8 cellular contexts compared by ENCODE assay signal in the genomic region with DNA sequence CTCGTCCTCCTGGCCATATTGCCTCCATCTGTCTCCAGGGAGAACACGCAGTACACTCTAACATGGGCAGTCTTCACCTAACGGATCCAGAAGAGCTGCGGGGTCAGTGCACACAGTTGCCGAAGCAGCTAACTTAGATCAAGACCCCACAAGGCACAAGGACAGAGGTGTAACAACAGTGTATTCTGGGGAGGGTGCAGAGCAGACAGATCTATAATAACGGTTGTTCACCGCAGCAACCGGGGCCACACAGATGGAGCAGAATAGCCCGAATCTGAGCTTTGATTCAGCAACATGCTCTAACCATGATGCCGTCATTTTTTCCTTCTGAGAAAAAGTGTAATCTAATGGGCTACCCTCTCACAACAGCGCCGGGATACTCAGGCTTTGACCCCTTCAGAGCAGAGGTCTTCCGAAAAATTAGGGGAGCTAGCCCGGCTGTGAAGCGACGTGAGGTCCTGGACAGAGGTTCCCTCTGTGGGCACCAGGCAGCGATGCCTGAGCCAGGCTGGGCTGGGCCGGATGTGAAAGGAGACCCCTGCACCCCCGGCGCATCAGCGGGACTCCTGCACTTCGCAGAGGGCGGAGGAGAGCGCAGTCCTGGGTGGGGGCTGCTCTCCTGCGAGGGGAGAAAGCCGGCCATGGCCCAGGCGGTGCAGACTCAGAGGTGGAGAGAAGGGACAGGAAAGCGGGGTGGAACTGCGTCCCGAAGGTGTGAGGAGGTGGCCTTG. TPM values are rescaled to one million over a fixed set of nuclear protein-coding genes. Genes with fewer than 3 reads are reported as not detected.
A peak's percentile ranks its signal among the peaks of the same experiment; 100 is the strongest.
DNase-seq lines count a peak whose midpoint lies in the region; ATAC-seq and TF ChIP-seq lines count a peak whose summit lies in the region.

No MANE protein-coding gene starts in this region.

- H3K4me2 ChIP-seq in GM23248 (ENCODE audit: unreplicated experiment) = peak overlapping the region; percentile 95

- no peaks in the 10 kb centered on the region for H4K20me1 ChIP-seq in GM23248 (ENCODE audit: insufficient read depth)

- peak overlapping the region; percentile 97 for H2AFZ ChIP-seq in GM23248

- CTCF ChIA-PET in CD8-positive, alpha-beta memory T cell (lab: Charles Lee) = interaction anchor here (1.0 to 2.2 kb wide), 5 partner anchors 49 to 106 kb away, joined by 3 to 8 read pairs (median 3); partner anchors contain the start of gene BCL9

- H3K36me3 ChIP-seq in CD8-positive, alpha-beta memory T cell (ENCODE audit: insufficient read depth, low read length) = no peaks in the 10 kb centered on the region
- H3K36me3 ChIP-seq in GM23248 (ENCODE audit: low read depth) = no peaks in the 10 kb centered on the region

- H3K9ac ChIP-seq in GM23248 = peak overlapping the region; percentile 70

- in situ Hi-C loops in GM23248 (cut with MboI) = no loop called here

- H3F3A ChIP-seq in GM23248 (ENCODE audit: insufficient read depth) = no peaks in the 10 kb centered on the region; the same call in 1 of the 2 replicates

- peaks cover 10% of the 10 kb centered on the region for H3K4me1 ChIP-seq in CD8-positive, alpha-beta memory T cell (ENCODE audit: insufficient read depth, low read length)
- peaks cover 10% of the 10 kb centered on the region; the same call in 1 of the 2 replicates for H3K4me1 ChIP-seq in GM23248 (ENCODE audit: insufficient read depth)

- peaks cover 17 to 24% (median 23%) of the 10 kb centered on the region in 3 donors for H3K4me1 Mint-ChIP-seq in CD8-positive, alpha-beta memory T cell
- H3K4me1 Mint-ChIP-seq in glutamatergic neuron (ENCODE audit: low read depth, unreplicated experiment) (peaks cover 14% of the 10 kb centered on the region), osteocyte (ENCODE audit: unreplicated experiment) (peaks cover 30% of the 10 kb centered on the region)

- WGBS in GM23248 (ENCODE audit: low coverage in 1 of 2, low lambda C conversion rate in 2 of 2, missing lambda C conversion rate in 2 of 2), 2 experiments = 3 to 6% methylated on average over 29 to 30 of the region's 30 CpGs

- H3K9me3 ChIP-seq in CD8-positive, alpha-beta memory T cell (ENCODE audit: low read length) = no peaks in the 10 kb centered on the region
- H3K9me3 ChIP-seq in GM23248 (ENCODE audit: low read depth) = no peaks in the 10 kb centered on the region

- no peaks in the 10 kb centered on the region for H3K9me2 ChIP-seq in GM23248 (ENCODE audit: insufficient read depth)

- no peaks in the 10 kb centered on the region for H3K9me3 Mint-ChIP-seq in CD8-positive, alpha-beta memory T cell
- peaks cover 11% of the 10 kb centered on the region for H3K9me3 Mint-ChIP-seq in glutamatergic neuron (ENCODE audit: unreplicated experiment)
- H3K9me3 Mint-ChIP-seq in osteocyte (ENCODE audit: unreplicated experiment) = no peaks in the 10 kb centered on the region

- ATAC-seq in HG03354 (IDR thresholded peaks at IDR 0.05; ENCODE audit: poor library complexity, severe bottlenecking, unreplicated experiment) (no peak), GM18909 (IDR thresholded peaks at IDR 0.05; ENCODE audit: poor library complexity, unreplicated experiment) (no peak)

- POLR2A ChIA-PET in CD8-positive, alpha-beta memory T cell (lab: Charles Lee) = interaction anchor here (0.6 to 3.1 kb wide), 9 partner anchors 29 to 92 kb away, joined by 3 to 45 read pairs (median 4); partner anchors contain the start of genes ACP6 and BCL9

- H3K79me2 ChIP-seq in GM23248 (ENCODE audit: insufficient read depth) = peaks cover 5% of the 10 kb centered on the region; the same call in 1 of the 2 replicates

- H3K36me3 Mint-ChIP-seq in CD8-positive, alpha-beta memory T cell = peaks cover 0 to 2% (median 0%) of the 10 kb centered on the region in 3 donors
- H3K36me3 Mint-ChIP-seq in glutamatergic neuron (ENCODE audit: unreplicated experiment) = no peaks in the 10 kb centered on the region
- no peaks in the 10 kb centered on the region for H3K36me3 Mint-ChIP-seq in osteocyte (ENCODE audit: unreplicated experiment)

- DNase-seq in CD8-positive, alpha-beta memory T cell = peak in 4 of 5 donors; percentile 10 to 60 (median 30)
- DNase-seq in GM23248 (peak; percentile 72), NCI-H526 treated with DMSO at 0.1 percent for 48 hours (lab: John Stamatoyannopoulos, UW) (peak; percentile 80), glutamatergic neuron (peak; percentile 67), osteocyte (ENCODE audit: extremely low spot score, unreplicated experiment) (no peak)
- peak; percentile 73 for DNase-seq in activated effector memory CD4-positive, alpha-beta T cell treated with anti-CD3 and anti-CD28 coated beads, Interleukin-2, amount 50 U/mL, for 16 hours

- H3K27ac ChIP-seq in CD8-positive, alpha-beta memory T cell (ENCODE audit: low read depth, low read length) = peak overlapping the region; percentile 36
- no peak overlapping the region for H3K27ac ChIP-seq in GM23248

- peak overlapping the region; percentile 24 to 86 (median 68) for H3K27ac Mint-ChIP-seq in CD8-positive, alpha-beta memory T cell
- H3K27ac Mint-ChIP-seq in glutamatergic neuron (ENCODE audit: unreplicated experiment) (peak overlapping the region; percentile 95), osteocyte (ENCODE audit: unreplicated experiment) (peak overlapping the region; percentile 94)

- H3K27me3 ChIP-seq in CD8-positive, alpha-beta memory T cell (ENCODE audit: insufficient read depth, low read length, poor library complexity, severe bottlenecking) = no peaks in the 10 kb centered on the region
- no peaks in the 10 kb centered on the region for H3K27me3 ChIP-seq in GM23248 (replicated peaks; ENCODE audit: insufficient read depth)

- TF ChIP-seq CTCF in glutamatergic neuron (IDR thresholded peaks at IDR 0.05; ENCODE audit: partially characterized antibody, unreplicated experiment) (no peak), osteocyte (IDR thresholded peaks at IDR 0.05) (no peak)

- H3K4me3 Mint-ChIP-seq in CD8-positive, alpha-beta memory T cell = peak overlapping the region; percentile 83 to 92 (median 89)
- H3K4me3 Mint-ChIP-seq in glutamatergic neuron (ENCODE audit: unreplicated experiment) = peak overlapping the region; percentile 93
- H3K4me3 Mint-ChIP-seq in osteocyte (ENCODE audit: unreplicated experiment) = peak overlapping the region; percentile 93

- H3K4me3 ChIP-seq in CD8-positive, alpha-beta memory T cell (ENCODE audit: low read length) = peak overlapping the region; percentile 74
- H3K4me3 ChIP-seq in GM23248 = peak overlapping the region; percentile 85

- H3K27me3 Mint-ChIP-seq in CD8-positive, alpha-beta memory T cell = no peaks in the 10 kb centered on the region
- H3K27me3 Mint-ChIP-seq in glutamatergic neuron (ENCODE audit: unreplicated experiment) (peaks cover 8% of the 10 kb centered on the region), osteocyte (ENCODE audit: unreplicated experiment) (no peaks in the 10 kb centered on the region)

RNA-seq across cellular contexts. Expression of gene BCL9, which starts 57.5 kb away (rescaled TPM):
- 10 to 100 TPM; 19.2 to 23.9 TPM for total RNA-seq in CD8-positive, alpha-beta memory T cell
- polyA plus RNA-seq in CD8-positive, alpha-beta memory T cell = 4.4 TPM
- 1.9 and 2.4 TPM in 2 replicates for total RNA-seq in GM23248 (2014; rRNA removed; shearing (Covaris generic))
- 3.8 and 4.8 TPM in 2 replicates for polyA plus RNA-seq in GM23248 (2016; fragmentation: Nextera tagmentation; extraction: Ambion mirVana)
- total RNA-seq in glutamatergic neuron (ENCODE audit: unreplicated experiment) = 36.7 TPM
- 30.8 and 32.5 TPM in 2 replicates for total RNA-seq in osteocyte
